ENCODE assay signal across 8 cellular contexts in the genomic region with DNA sequence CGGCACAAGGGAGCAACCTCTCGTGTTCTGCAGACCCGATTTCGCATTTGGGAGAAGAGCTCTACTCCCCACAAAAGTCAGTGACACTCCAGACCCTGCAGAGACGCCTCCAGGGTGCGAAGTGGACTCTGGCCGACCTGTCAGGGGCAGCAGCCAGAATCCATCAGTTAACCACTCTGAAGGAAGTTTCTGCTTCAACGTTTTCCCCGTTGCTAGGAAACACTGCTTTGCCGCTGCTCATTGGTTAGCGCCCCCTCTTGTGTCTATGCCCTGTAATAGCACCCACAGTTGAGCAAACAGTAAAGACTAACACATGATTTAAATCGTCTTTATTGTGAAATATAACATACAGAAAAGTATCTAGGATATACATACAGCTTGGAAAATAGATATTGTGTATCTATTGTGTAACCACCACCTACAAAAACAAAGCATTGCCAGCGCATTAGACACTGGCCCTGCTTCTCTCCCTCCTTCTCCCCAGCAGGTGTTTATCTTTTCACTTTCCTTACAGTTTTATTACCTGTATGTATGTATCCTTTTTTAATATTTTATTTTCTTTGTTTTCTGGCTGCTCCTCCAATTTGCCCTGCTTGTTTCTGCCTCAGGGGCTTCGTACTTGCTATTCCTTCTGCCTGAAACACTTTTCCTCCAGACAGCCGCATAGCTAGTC. TPM values are rescaled to one million over a fixed set of nuclear protein-coding genes. Genes with fewer than 3 reads are reported as not detected.
DNase-seq lines count a peak whose midpoint lies in the region; ATAC-seq and TF ChIP-seq lines count a peak whose summit lies in the region.

No MANE protein-coding gene starts in this region.

- H3K27me3 Mint-ChIP-seq in Caco-2 (ENCODE audit: insufficient read depth, unreplicated experiment) (no peaks in the 10 kb centered on the region), nephron (ENCODE audit: low read depth) (no peaks in the 10 kb centered on the region)

- H3K36me3 Mint-ChIP-seq in Caco-2 (ENCODE audit: insufficient read depth, unreplicated experiment) (no peaks in the 10 kb centered on the region), nephron (ENCODE audit: low read depth) (no peaks in the 10 kb centered on the region)

- CTCF ChIA-PET in Caco-2 (lab: Charles Lee), result interaction anchor here (0.7 to 1.6 kb wide), 7 partner anchors 12 to 227 kb away, joined by 3 to 8 read pairs (median 4); a partner anchor contains a TSS
- CTCF ChIA-PET in PC-3 (lab: Charles Lee), result interaction anchor here (0.5 to 1.9 kb wide), 5 partner anchors 11 to 114 kb away, joined by 3 to 8 read pairs (median 7); no protein-coding TSS in a partner anchor

- TF ChIP-seq CTCF in Caco-2 (IDR thresholded peaks at IDR 0.05; ENCODE audit: insufficient read depth in 1 of 2, low read depth in 1 of 2, low read length in 1 of 2, severe bottlenecking in 1 of 2, unreplicated experiment in 1 of 2) (peak; percentile 79 to 93), PC-3 (conservative IDR thresholded peaks at IDR 0.05; ENCODE audit: low read depth, low read length) (peak; percentile 95), esophagus muscularis mucosa (IDR thresholded peaks at IDR 0.05) (peak; percentile 92 to 95 (median 95)), nephron (IDR thresholded peaks at IDR 0.05; ENCODE audit: unreplicated experiment in 3 of 3) (peak; percentile 92 to 95 (median 92))

- H3K9me3 Mint-ChIP-seq in Caco-2 (ENCODE audit: unreplicated experiment), result no peaks in the 10 kb centered on the region
- H3K9me3 Mint-ChIP-seq in nephron, result no peaks in the 10 kb centered on the region

- BruUV-seq in Caco-2 (replicated peaks; lab: Mats Ljungman, UMichigan), result no TSS peak
- BruUV-seq in PC-3 (replicated peaks; lab: Mats Ljungman, UMichigan), result no TSS peak

- H3K9me3 ChIP-seq in Caco-2, result no peaks in the 10 kb centered on the region
- no peaks in the 10 kb centered on the region for H3K9me3 ChIP-seq in PC-3 (ENCODE audit: low read length)
- H3K9me3 ChIP-seq in esophagus muscularis mucosa, result no peaks in the 10 kb centered on the region

- TF ChIP-seq EP300 in esophagus muscularis mucosa (IDR thresholded peaks at IDR 0.05), result no peak

- H3K4me1 Mint-ChIP-seq in Caco-2 (ENCODE audit: low read depth, unreplicated experiment) (peaks cover 14% of the 10 kb centered on the region), nephron (peaks cover 11% of the 10 kb centered on the region)

- peak; percentile 83 to 88 for DNase-seq in Caco-2
- peak; percentile 85 for DNase-seq in HuH-7.5 (ENCODE audit: low spot score)
- peak; percentile 90 for DNase-seq in PC-3
- DNase-seq in activated T-cell treated with anti-CD3 and anti-CD28 coated beads for 4 hours, result peak; percentile 59
- peak; percentile 93 for DNase-seq in esophagus muscularis mucosa (ENCODE audit: extremely low spot score)
- DNase-seq in stimulated activated naive CD4-positive, alpha-beta T cell (lab: John Stamatoyannopoulos, UW), result peak; percentile 41 to 83 (median 70)

- H3K4me1 ChIP-seq in Caco-2 (peaks cover 4% of the 10 kb centered on the region; the same call in 1 of the 2 replicates), PC-3 (ENCODE audit: insufficient read depth, low read length) (no peaks in the 10 kb centered on the region; the same call in 1 of the 2 replicates), esophagus muscularis mucosa (peaks cover 9 to 13% (median 11%) of the 10 kb centered on the region in 4 donors)

- H3K36me3 ChIP-seq in Caco-2 (ENCODE audit: control insufficient read depth, insufficient read depth, low read length) (no peaks in the 10 kb centered on the region), PC-3 (ENCODE audit: low read depth, low read length) (no peaks in the 10 kb centered on the region), esophagus muscularis mucosa (no peaks in the 10 kb centered on the region)

- no peak overlapping the region for H3K9ac ChIP-seq in PC-3 (ENCODE audit: low read length)

- peak overlapping the region; percentile 6 for H3K4me3 ChIP-seq in Caco-2 (ENCODE audit: low read depth, low read length)
- peak overlapping the region; percentile 55 for H3K4me3 ChIP-seq in PC-3 (ENCODE audit: low read length)
- H3K4me3 ChIP-seq in esophagus muscularis mucosa, result peak overlapping the region; percentile 40 to 59 (median 44)

- H3K4me3 Mint-ChIP-seq in Caco-2 (ENCODE audit: unreplicated experiment), result peak overlapping the region; percentile 53
- H3K4me3 Mint-ChIP-seq in nephron, result peak overlapping the region; percentile 54 to 69 (median 66)

- H3K27ac Mint-ChIP-seq in Caco-2 (ENCODE audit: unreplicated experiment) (peak overlapping the region; percentile 57), nephron (peak overlapping the region in 2 of 3 experiments; percentile 53 to 66)

- H3K9me2 ChIP-seq in PC-3 (replicated peaks; ENCODE audit: low read length), result no peaks in the 10 kb centered on the region

- no peaks in the 10 kb centered on the region for H3K27me3 ChIP-seq in Caco-2 (replicated peaks; ENCODE audit: control insufficient read depth, insufficient read depth, low read length)
- H3K27me3 ChIP-seq in PC-3 (ENCODE audit: low read length), result no peaks in the 10 kb centered on the region
- H3K27me3 ChIP-seq in esophagus muscularis mucosa, result no peaks in the 10 kb centered on the region

- POLR2A ChIA-PET in Caco-2 (lab: Charles Lee) (no interaction called here), PC-3 (lab: Charles Lee; ENCODE audit: unreplicated experiment) (interaction anchor here (0.7 kb wide), 1 partner anchor 167 kb away, joined by 19 read pairs; no protein-coding TSS in a partner anchor)

- ATAC-seq in GM21381 (IDR thresholded peaks at IDR 0.05; ENCODE audit: unreplicated experiment), result peak; percentile 91
- ATAC-seq in PC-3, result peak; percentile 95

- peak overlapping the region; percentile 67 for H2AFZ ChIP-seq in PC-3 (ENCODE audit: low read length)

- H3K27ac ChIP-seq in PC-3 (ENCODE audit: low read length) (no peak overlapping the region), esophagus muscularis mucosa (replicated peaks in 1 of 4) (peak overlapping the region in 1 of 4 donors; percentile 53)

- H3F3A ChIP-seq in PC-3 (ENCODE audit: low read length, unreplicated experiment), result no peaks in the 10 kb centered on the region

- WGBS in esophagus muscularis mucosa, result 10% methylated on average over 15 of the region's 15 CpGs

- no peaks in the 10 kb centered on the region for H3K79me2 ChIP-seq in PC-3 (ENCODE audit: low read length)

- intact Hi-C loops in Caco-2 (cut with micrococcal nuclease; ENCODE audit: unreplicated experiment) (loop anchor here (1.0 to 5.0 kb wide), 2 partner anchors 14 to 108 kb away; no protein-coding TSS in a partner anchor), PC-3 (cut with micrococcal nuclease) (loop anchor here (1.0 to 5.0 kb wide), 5 partner anchors 14 to 585 kb away; no protein-coding TSS in a partner anchor), esophagus muscularis mucosa (cut with DNase I) (loop anchor here (5.0 to 10.0 kb wide), 2 partner anchors 163 to 235 kb away; a partner anchor contains a TSS)

- no peak for TF ChIP-seq POLR2A in esophagus muscularis mucosa (IDR thresholded peaks at IDR 0.05; ENCODE audit: low read depth)

- peak overlapping the region; percentile 78 for H3K4me2 ChIP-seq in PC-3 (ENCODE audit: low read length)

- H4K20me1 ChIP-seq in PC-3 (ENCODE audit: low read length), result no peaks in the 10 kb centered on the region

RNA-seq across cellular contexts. Expression of a gene that starts 38.9 kb away (rescaled TPM):
- 0.86 and 1.0 TPM in 2 replicates for total RNA-seq in Caco-2 (2022)
- 7.5 and 10.4 TPM in 2 replicates for total RNA-seq in PC-3 (2014; rRNA removed)
- total RNA-seq in esophagus muscularis mucosa, result not detected

RNA-seq across cellular contexts. Expression of a gene that starts 56.2 kb away (rescaled TPM):
- total RNA-seq in Caco-2 (2022) (93.6 and 98.7 TPM in 2 replicates), PC-3 (2014; rRNA removed) (113 and 130 TPM in 2 replicates), esophagus muscularis mucosa (100 to 1,000 TPM; 113 to 153 (median 116) TPM)
